ENCODE assay signal across 9 cellular contexts in genomic region chr2:65357095-65357958, GRCh38.
DNase-seq lines count a peak whose midpoint lies in the region; ATAC-seq and TF ChIP-seq lines count a peak whose summit lies in the region.
"Had no signal": no experiment of that assay in that cellular context is flagged by ENCODE, and none has a peak within 500 bp of the region (broad histone marks: within the 10 kb centered on the region; RNA-seq: fewer than 3 reads in every experiment).

No MANE protein-coding gene starts in this region.

- no peaks in the 10 kb centered on the region for H3K27me3 ChIP-seq in Loucy (ENCODE audit: insufficient read depth, low read length, poor library complexity, severe bottlenecking)
- no peaks in the 10 kb centered on the region for H3K27me3 ChIP-seq in smooth muscle cell (ENCODE audit: low read depth)
- no peaks in the 10 kb centered on the region for H3K27me3 ChIP-seq in suprapubic skin

- ATAC-seq in HG02588 (IDR thresholded peaks at IDR 0.05; ENCODE audit: unreplicated experiment) (peak; percentile 30), SK-N-SH treated with all-trans-retinoic acid at 6 μM for 48 hours (no peak)

- H3K79me2 ChIP-seq in Loucy (ENCODE audit: insufficient read depth, low read length), result peaks cover 35% of the 10 kb centered on the region
- H3K79me2 ChIP-seq in smooth muscle cell (ENCODE audit: low read depth), result peaks cover 69% of the 10 kb centered on the region

- H3K27me3 Mint-ChIP-seq in activated CD4-positive, alpha-beta T cell treated with anti-CD3 and anti-CD28 coated beads, Interleukin-2, amount 10 ng/mL, durations not matched to agents 7 days and 5 days, result no peaks in the 10 kb centered on the region

- H3K36me3 ChIP-seq in Loucy (ENCODE audit: insufficient read depth, low read length) (no peaks in the 10 kb centered on the region), smooth muscle cell (ENCODE audit: low read depth) (no peaks in the 10 kb centered on the region), suprapubic skin (no peaks in the 10 kb centered on the region)

- H3K9me2 ChIP-seq in Loucy (replicated peaks; ENCODE audit: low read depth, low read length), result no peaks in the 10 kb centered on the region

- H3K4me1 ChIP-seq in Loucy (ENCODE audit: insufficient read depth, low read length, poor library complexity, severe bottlenecking), result peaks cover 68% of the 10 kb centered on the region
- H3K4me1 ChIP-seq in smooth muscle cell (ENCODE audit: low read depth), result peaks cover 57% of the 10 kb centered on the region
- peaks cover 21% of the 10 kb centered on the region for H3K4me1 ChIP-seq in suprapubic skin

- H2AFZ ChIP-seq in Loucy (ENCODE audit: low read length), result no peak overlapping the region
- no peak overlapping the region for H2AFZ ChIP-seq in smooth muscle cell (ENCODE audit: low read depth)

- DNase-seq in activated CD4-positive, alpha-beta T cell treated with anti-CD3 and anti-CD28 coated beads, Interleukin-2, amount 10 ng/mL, durations not matched to agents 7 days and 5 days, result no peak
- DNase-seq in activated CD4-positive, alpha-beta T cell treated with anti-CD3 and anti-CD28 coated beads, Interleukin-2, amount 50 U/mL, for 1 hour, result no peak
- no peak for DNase-seq in smooth muscle cell (lab: John Stamatoyannopoulos, UW; ENCODE audit: unreplicated experiment)
- no peak for DNase-seq in NCI-H446 (lab: John Stamatoyannopoulos, UW)
- DNase-seq in suprapubic skin (ENCODE audit: low spot score in 2 of 2), result no peak
- DNase-seq: AML-193 had no signal

- no peak for TF ChIP-seq POLR2A in suprapubic skin (IDR thresholded peaks at IDR 0.05)

- H3K9me3 ChIP-seq in Loucy (ENCODE audit: insufficient read depth, low read depth, low read length) (no peaks in the 10 kb centered on the region), smooth muscle cell (replicated peaks; ENCODE audit: low read depth) (no peaks in the 10 kb centered on the region), suprapubic skin (no peaks in the 10 kb centered on the region)

- no peaks in the 10 kb centered on the region for H3K36me3 Mint-ChIP-seq in activated CD4-positive, alpha-beta T cell treated with anti-CD3 and anti-CD28 coated beads, Interleukin-2, amount 10 ng/mL, durations not matched to agents 7 days and 5 days (ENCODE audit: low read depth)

- H3K9ac ChIP-seq in Loucy (ENCODE audit: low read depth, low read length, poor library complexity, severe bottlenecking) (peak overlapping the region; percentile 0), smooth muscle cell (ENCODE audit: low read depth) (no peak overlapping the region)

- H3K4me2 ChIP-seq in Loucy (ENCODE audit: low read depth, low read length, poor library complexity, severe bottlenecking) (peak overlapping the region; percentile 36), smooth muscle cell (peak overlapping the region; percentile 77)

- H3K4me3 ChIP-seq in Loucy (ENCODE audit: low read length, poor library complexity, severe bottlenecking) (no peak overlapping the region), smooth muscle cell (no peak overlapping the region), suprapubic skin (no peak overlapping the region)

- no peak overlapping the region for H3K4me3 Mint-ChIP-seq in activated CD4-positive, alpha-beta T cell treated with anti-CD3 and anti-CD28 coated beads, Interleukin-2, amount 10 ng/mL, durations not matched to agents 7 days and 5 days

- TF ChIP-seq CTCF in Loucy (conservative IDR thresholded peaks at IDR 0.05; ENCODE audit: low read length) (no peak), smooth muscle cell (IDR thresholded peaks at IDR 0.05; ENCODE audit: borderline replicate concordance, insufficient read depth, poor library complexity, severe bottlenecking) (no peak), suprapubic skin (IDR thresholded peaks at IDR 0.05) (no peak)

- H3K4me1 Mint-ChIP-seq in activated CD4-positive, alpha-beta T cell treated with anti-CD3 and anti-CD28 coated beads, Interleukin-2, amount 10 ng/mL, durations not matched to agents 7 days and 5 days, result peaks cover 60% of the 10 kb centered on the region

- no peak for TF ChIP-seq EP300 in suprapubic skin (IDR thresholded peaks at IDR 0.05)

- WGBS in smooth muscle cell (ENCODE audit: low lambda C conversion rate), result 56% methylated on average over 9 of the region's 9 CpGs
- WGBS in suprapubic skin, result 87% methylated on average over 9 of the region's 9 CpGs

- peak overlapping the region; percentile 32 for H3K27ac Mint-ChIP-seq in activated CD4-positive, alpha-beta T cell treated with anti-CD3 and anti-CD28 coated beads, Interleukin-2, amount 10 ng/mL, durations not matched to agents 7 days and 5 days

- CTCF ChIA-PET in activated CD4-positive, alpha-beta T cell treated with anti-CD3 and anti-CD28 coated beads, Interleukin-2, amount 10 ng/mL, durations not matched to agents 7 days and 5 days (lab: Charles Lee), result interaction anchor here (0.9 to 1.4 kb wide), 2 partner anchors 17 to 37 kb away, joined by 3 to 5 read pairs; no protein-coding TSS in a partner anchor

- H3K9me3 Mint-ChIP-seq in activated CD4-positive, alpha-beta T cell treated with anti-CD3 and anti-CD28 coated beads, Interleukin-2, amount 10 ng/mL, durations not matched to agents 7 days and 5 days, result no peaks in the 10 kb centered on the region

- no peaks in the 10 kb centered on the region for H3F3A ChIP-seq in Loucy (ENCODE audit: low read depth)
- H3F3A ChIP-seq in smooth muscle cell (ENCODE audit: low read depth), result peaks cover 43% of the 10 kb centered on the region

- H3K27ac ChIP-seq in smooth muscle cell (ENCODE audit: low read depth) (peak overlapping the region; percentile 98), suprapubic skin (no peak overlapping the region)

- POLR2A ChIA-PET in activated CD4-positive, alpha-beta T cell treated with anti-CD3 and anti-CD28 coated beads, Interleukin-2, amount 10 ng/mL, durations not matched to agents 7 days and 5 days (lab: Charles Lee), result no interaction called here

- H4K20me1 ChIP-seq in Loucy (ENCODE audit: insufficient read depth, low read length, poor library complexity, severe bottlenecking), result peaks cover 5% of the 10 kb centered on the region
- H4K20me1 ChIP-seq in smooth muscle cell (ENCODE audit: low read depth), result peaks cover 83% of the 10 kb centered on the region

TF ChIP-seq in SK-N-SH treated with all-trans-retinoic acid at 6 μM for 48 hours, 23 proteins besides CTCF, POLR2A, EP300 and RAD21:
- TF ChIP-seq BACH2 (CRISPR knock-in tag; IDR thresholded peaks at IDR 0.05; ENCODE audit: borderline replicate concordance), result no peak
- no peak for TF ChIP-seq OSR1 (CRISPR knock-in tag; IDR thresholded peaks at IDR 0.05)
- no peak for TF ChIP-seq ZFP3 (CRISPR knock-in tag; IDR thresholded peaks at IDR 0.05)
- no peak for TF ChIP-seq ISL1 (CRISPR knock-in tag; IDR thresholded peaks at IDR 0.05)
- no peak for TF ChIP-seq CSDC2 (CRISPR knock-in tag; IDR thresholded peaks at IDR 0.05)
- TF ChIP-seq ZFP30 (CRISPR knock-in tag; IDR thresholded peaks at IDR 0.05), result no peak
- TF ChIP-seq RARB (CRISPR knock-in tag; IDR thresholded peaks at IDR 0.05), result no peak
- TF ChIP-seq TCF4 (CRISPR knock-in tag; IDR thresholded peaks at IDR 0.05; ENCODE audit: borderline replicate concordance), result no peak
- TF ChIP-seq ZNF70 (CRISPR knock-in tag; IDR thresholded peaks at IDR 0.05), result no peak
- TF ChIP-seq TSHZ2 (CRISPR knock-in tag; IDR thresholded peaks at IDR 0.05), result no peak
- TF ChIP-seq GLIS3 (CRISPR knock-in tag; IDR thresholded peaks at IDR 0.05), result no peak
- no peak for TF ChIP-seq ZNF565 (CRISPR knock-in tag; conservative IDR thresholded peaks at IDR 0.05; ENCODE audit: low read depth)
- TF ChIP-seq ARNTL (CRISPR knock-in tag; IDR thresholded peaks at IDR 0.05; ENCODE audit: borderline replicate concordance, low read depth), result no peak
